ENCODE assay signal across 24 cellular contexts in the genomic region with DNA sequence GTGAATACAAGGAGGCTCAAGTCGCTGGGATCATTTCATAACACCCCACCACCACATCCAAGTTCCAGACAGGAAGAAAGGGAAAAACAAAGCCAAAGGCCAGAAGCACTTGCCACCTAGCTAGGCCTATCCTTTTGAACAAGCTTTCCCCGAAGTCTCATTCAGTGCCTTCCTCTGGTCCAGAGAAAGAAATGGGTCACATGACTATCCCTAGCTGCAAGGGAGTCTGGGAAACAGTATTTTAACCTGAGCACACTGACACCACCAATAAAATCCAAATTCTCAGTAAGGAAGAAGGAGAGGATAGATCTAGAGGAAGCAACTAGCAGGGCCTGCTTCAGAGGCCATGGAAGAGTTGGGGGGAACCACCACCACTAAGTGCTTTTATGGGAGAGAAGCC.
"Had no signal": no experiment of that assay in that cellular context is flagged by ENCODE, and none has a peak within 500 bp of the region (broad histone marks: within the 10 kb centered on the region; RNA-seq: fewer than 3 reads in every experiment).

No MANE protein-coding gene starts in this region.

- H3K27ac Mint-ChIP-seq: activated CD4-positive, alpha-beta T cell treated with anti-CD3 and anti-CD28 coated beads for 36 hours; natural killer cell treated with Interleukin-12 subunit alpha and Interleukin-12 subunit beta and Interleukin-15 and Interleukin-18, amount 100 ng/mL, for 72 hours; T-helper 17 cell had no signal

- H3K36me3 ChIP-seq: brain microvascular endothelial cell, esophagus squamous epithelium, left lung, right atrium auricular region, transverse colon had no signal

- ATAC-seq: activated CD4-positive, alpha-beta T cell treated with anti-CD3 and anti-CD28 coated beads for 36 hours; left lung; mucosa of descending colon; natural killer cell treated with Interleukin-12 subunit alpha and Interleukin-12 subunit beta and Interleukin-15 and Interleukin-18, amount 100 ng/mL, for 72 hours; T-helper 17 cell had no signal

- H3K27me3 ChIP-seq: brain microvascular endothelial cell, esophagus squamous epithelium, left lung, right atrium auricular region, transverse colon had no signal

- H3K4me3 Mint-ChIP-seq: activated CD4-positive, alpha-beta T cell treated with anti-CD3 and anti-CD28 coated beads for 36 hours; activated naive CD4-positive, alpha-beta T cell treated with anti-CD3 and anti-CD28 coated beads, Interleukin-2, amount 10 ng/mL, durations not matched to agents 7 days and 5 days; natural killer cell treated with Interleukin-12 subunit alpha and Interleukin-12 subunit beta and Interleukin-15 and Interleukin-18, amount 100 ng/mL, for 72 hours; T-helper 17 cell had no signal

- H3K27ac ChIP-seq: brain microvascular endothelial cell, epithelial cell of prostate, esophagus squamous epithelium, left lung, right atrium auricular region, transverse colon had no signal

- H3K4me3 ChIP-seq: esophagus squamous epithelium, left lung, lung, mucosa of descending colon, right atrium auricular region, smooth muscle cell, transverse colon had no signal

- H3K4me2 ChIP-seq: smooth muscle cell had no signal

- DNase-seq: activated CD4-positive, alpha-beta T cell treated with anti-CD3 and anti-CD28 coated beads for 36 hours; activated CD8-positive, alpha-beta memory T cell treated with anti-CD3 and anti-CD28 coated beads for 24 hours; activated gamma-delta T cell; amniotic stem cell; brain microvascular endothelial cell; caudate nucleus; dermis blood vessel endothelial cell; effector CD4-positive, alpha-beta T cell; esophagus squamous epithelium; mucosa of descending colon; stimulated activated CD4-positive, alpha-beta T cell treated with anti-CD3 and anti-CD28 coated beads, Interleukin-1b, Interleukin-23, amount 100 ng/mL, for 48 hours; stimulated activated CD4-positive, alpha-beta T cell treated with anti-CD3 and anti-CD28 coated beads, Interleukin-4, amount 100 ng/mL, for 4 hours; stimulated activated CD8-positive, alpha-beta memory T cell treated with anti-CD3 and anti-CD28 coated beads, Interleukin-4, amount 100 ng/mL, for 48 hours; stimulated activated naive CD4-positive, alpha-beta T cell treated with Interleukin-2 at 50 U/mL for 16 hours; T-helper 17 cell; T1000; transverse colon had no signal

- H3K27me3 Mint-ChIP-seq: activated CD4-positive, alpha-beta T cell treated with anti-CD3 and anti-CD28 coated beads for 36 hours; natural killer cell treated with Interleukin-12 subunit alpha and Interleukin-12 subunit beta and Interleukin-15 and Interleukin-18, amount 100 ng/mL, for 72 hours; T-helper 17 cell had no signal
